Comparison of ENCODE assay signal across 8 cellular contexts in the genomic region with DNA sequence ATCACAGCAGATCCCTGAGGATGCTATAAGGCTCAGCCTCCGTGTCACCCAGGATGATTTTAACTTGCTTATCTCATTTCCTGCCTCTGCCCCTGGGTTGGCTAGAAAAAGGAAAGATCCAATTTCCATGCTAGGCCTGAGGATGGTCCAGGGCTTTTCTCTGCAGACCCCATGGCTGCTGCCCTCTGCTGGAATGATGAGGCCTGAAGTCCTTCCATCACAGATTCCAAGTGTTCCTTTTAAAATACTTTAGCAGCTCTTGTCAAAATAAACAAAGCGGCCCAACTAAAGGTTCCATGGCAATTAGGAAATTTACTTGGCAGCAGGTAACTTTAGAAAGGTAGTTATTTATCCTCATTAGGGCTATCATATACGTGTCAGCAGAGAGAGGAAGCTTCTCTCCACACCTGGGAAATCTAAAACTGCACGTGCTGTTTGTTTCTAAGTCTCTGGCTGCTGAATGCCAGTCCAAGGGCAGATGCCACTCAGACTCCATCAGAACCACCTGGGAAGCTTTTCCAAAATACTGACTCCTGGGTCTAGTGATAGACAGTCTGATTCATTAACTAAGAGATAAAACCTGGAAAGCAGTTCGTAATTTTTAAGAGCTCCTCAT.
A peak's percentile ranks its signal among the peaks of the same experiment; 100 is the strongest.
DNase-seq lines count a peak whose midpoint lies in the region; ATAC-seq and TF ChIP-seq lines count a peak whose summit lies in the region.

No MANE protein-coding gene starts in this region.

- no peaks in the 10 kb centered on the region for H3K27me3 ChIP-seq in OCI-LY1 (ENCODE audit: insufficient read depth, low read length)

- H3F3A ChIP-seq in OCI-LY1 (ENCODE audit: insufficient read depth, low read length), result no peaks in the 10 kb centered on the region

- H3K9me2 ChIP-seq in OCI-LY1 (ENCODE audit: low read depth, low read length), result no peaks in the 10 kb centered on the region

- ATAC-seq in GM21737 (IDR thresholded peaks at IDR 0.05; ENCODE audit: unreplicated experiment) (no peak), GM19455 (IDR thresholded peaks at IDR 0.05; ENCODE audit: unreplicated experiment) (no peak)

- no peaks in the 10 kb centered on the region for H3K79me2 ChIP-seq in OCI-LY1 (ENCODE audit: insufficient read depth, low read length)

- no peaks in the 10 kb centered on the region for H3K9me3 ChIP-seq in OCI-LY1 (ENCODE audit: low read length)

- no peaks in the 10 kb centered on the region for H4K20me1 ChIP-seq in OCI-LY1 (ENCODE audit: insufficient read depth, low read length)

- no peaks in the 10 kb centered on the region for H3K36me3 ChIP-seq in OCI-LY1 (ENCODE audit: insufficient read depth, low read length)

- H3K27ac ChIP-seq in OCI-LY1 (ENCODE audit: low read depth, low read length, poor library complexity, severe bottlenecking), result no peak overlapping the region

- no peaks in the 10 kb centered on the region for H3K4me1 ChIP-seq in OCI-LY1 (ENCODE audit: insufficient read depth, low read length, severe bottlenecking)

- H3K4me3 ChIP-seq in OCI-LY1 (ENCODE audit: low read depth, low read length, poor library complexity, severe bottlenecking) (no peak overlapping the region), fibroblast of villous mesenchyme (ENCODE audit: low read depth, low read length) (no peak overlapping the region)

- H3K9ac ChIP-seq in OCI-LY1 (ENCODE audit: low read length), result no peak overlapping the region

- DNase-seq in NCI-H146 (lab: John Stamatoyannopoulos, UW) (peak; percentile 29), NCI-H146 treated with DMSO at 0.1 percent for 48 hours (lab: John Stamatoyannopoulos, UW; ENCODE audit: unreplicated experiment) (no peak), fibroblast of villous mesenchyme (ENCODE audit: low read depth) (peak; percentile 34), stromal cell of bone marrow (ENCODE audit: low read depth) (peak; percentile 12), GM19240 (ENCODE audit: insufficient read length, low spot score) (no peak)

- no peak overlapping the region for H2AFZ ChIP-seq in OCI-LY1 (ENCODE audit: low read length)

- no peak overlapping the region for H3K4me2 ChIP-seq in OCI-LY1 (ENCODE audit: low read length)

- TF ChIP-seq CTCF in OCI-LY1 (IDR thresholded peaks at IDR 0.05; ENCODE audit: low read length), result peak; percentile 37; the same call in 1 of the 2 replicates
- TF ChIP-seq CTCF in fibroblast of villous mesenchyme (IDR thresholded peaks at IDR 0.05; ENCODE audit: insufficient read depth, low read depth, low read length), result peak; percentile 64

Comparison
In these comparisons a context has a peak if more than half of its experiments do, and no peak if none do; other contexts are left out.
1. DNase-seq: peak in NCI-H146 (single experiment), fibroblast of villous mesenchyme (single experiment) and stromal cell of bone marrow (single experiment); none in NCI-H146 treated with DMSO at 0.1 percent for 48 hours (single experiment) and GM19240 (single experiment).